In genomic region chr10:72275351-72276012, GRCh38 we compare ENCODE assay signal across 8 cellular contexts. TPM values are rescaled to one million over a fixed set of nuclear protein-coding genes. Genes with fewer than 3 reads are reported as not detected.
DNase-seq lines count a peak whose midpoint lies in the region; ATAC-seq, FAIRE-seq and TF ChIP-seq lines count a peak whose summit lies in the region.

No MANE protein-coding gene starts in this region.

- H3K4ac ChIP-seq in H1 (replicated peaks; ENCODE audit: insufficient read length, low read depth, low read length) = no peak overlapping the region

- CTCF ChIA-PET in RWPE1 (lab: Yijun Ruan, JAX) = interaction anchor here (0.6 to 3.8 kb wide), 22 partner anchors 15 to 226 kb away, joined by 3 to 29 read pairs (median 4); partner anchors contain the start of genes ANAPC16 and ASCC1
- CTCF ChIA-PET in H1 (lab: Charles Lee; ENCODE audit: partially characterized antibody) = interaction anchor here (0.6 to 6.0 kb wide), 47 partner anchors 10 to 397 kb away, joined by 3 to 91 read pairs (median 4); partner anchors contain the start of genes ANAPC16 and ASCC1

- H2BK12ac ChIP-seq in H1 (ENCODE audit: low read depth, low read length) = no peak overlapping the region

- no peak for TF ChIP-seq CTCF in RWPE1 (conservative IDR thresholded peaks at IDR 0.05; ENCODE audit: low read depth)
- no peak for TF ChIP-seq CTCF in H1 (IDR thresholded peaks at IDR 0.05; ENCODE audit: control extremely low read depth in 1 of 3, insufficient read depth in 1 of 3, low read depth in 1 of 3, low read length in 3 of 3)
- no peak for TF ChIP-seq CTCF in nephron progenitor cell (IDR thresholded peaks at IDR 0.05)

- peak overlapping the region in 1 of 4 experiments; percentile 41; a peak in 1 of 7 replicates for H3K9ac ChIP-seq in H1 (replicated peaks in 1 of 4; ENCODE audit: extremely low read depth in 1 of 4, low read depth in 3 of 4, low read length in 3 of 4)

- peaks cover 0 to 19% of the 10 kb centered on the region in 2 experiments; a peak in 3 of 4 replicates for H3K79me2 ChIP-seq in H1 (ENCODE audit: control insufficient read depth in 1 of 2, insufficient read depth in 2 of 2, low read length in 2 of 2)

- H3K4me3 Mint-ChIP-seq in nephron progenitor cell = peak overlapping the region; percentile 94

- no peak overlapping the region; the same call in 1 of the 2 replicates for H3K18ac ChIP-seq in H1 (ENCODE audit: extremely low read depth, low read length)

- peaks cover 15 to 23% of the 10 kb centered on the region in 2 experiments for H4K20me1 ChIP-seq in H1 (replicated peaks in 1 of 2; ENCODE audit: control insufficient read depth in 1 of 2, insufficient read depth in 2 of 2, low read length in 2 of 2)

- FAIRE-seq in H1 (lab: Jason Lieb, UNC) = no peak

- no peak overlapping the region for H4K8ac ChIP-seq in H1 (ENCODE audit: extremely low read depth, insufficient read depth, low read length)

- H3K4me1 ChIP-seq in H1 (replicated peaks in 1 of 4; ENCODE audit: control insufficient read depth in 3 of 4, insufficient read depth in 4 of 4, low read length in 3 of 4) = peaks cover 0 to 19% (median 15%) of the 10 kb centered on the region in 4 experiments; a peak in 6 of 7 replicates

- H3K56ac ChIP-seq in H1 (replicated peaks; ENCODE audit: insufficient read length, low read depth, low read length) = no peak overlapping the region

- peak overlapping the region; percentile 88 to 94 (median 93) for H3K4me3 ChIP-seq in H1 (ENCODE audit: extremely low read depth in 1 of 4, insufficient read depth in 2 of 4, low read depth in 3 of 4, low read length in 4 of 4)

- peaks cover 63% of the 10 kb centered on the region for H3K4me1 Mint-ChIP-seq in nephron progenitor cell

- no peak overlapping the region for H2BK20ac ChIP-seq in H1 (ENCODE audit: low read length)

- H2BK5ac ChIP-seq in H1 (ENCODE audit: low read depth, low read length) = peak overlapping the region; percentile 99; the same call in 1 of the 2 replicates

- H2BK15ac ChIP-seq in H1 (ENCODE audit: low read length) = no peak overlapping the region

- peaks cover 20% of the 10 kb centered on the region for H3K36me3 Mint-ChIP-seq in nephron progenitor cell (ENCODE audit: low read depth)

- no peak overlapping the region for H2BK120ac ChIP-seq in H1 (replicated peaks; ENCODE audit: low read depth, low read length)

- no peak overlapping the region for H3K23ac ChIP-seq in H1 (ENCODE audit: insufficient read length)

- no peaks in the 10 kb centered on the region for H3K9me3 Mint-ChIP-seq in nephron progenitor cell

- TF ChIP-seq RAD21 in H1 (IDR thresholded peaks at IDR 0.05 in 1 of 2, conservative IDR thresholded peaks at IDR 0.05 in 1 of 2; ENCODE audit: low read depth in 2 of 2, low read length in 2 of 2) = no peak

- H2AK5ac ChIP-seq in H1 (ENCODE audit: low read depth, low read length) = no peak overlapping the region

- peak overlapping the region; percentile 96 to 98 for H3K4me2 ChIP-seq in H1 (ENCODE audit: insufficient read depth in 1 of 2, low read depth in 2 of 2, low read length in 2 of 2)

- DNase-seq in NCI-H2227 (lab: John Stamatoyannopoulos, UW; ENCODE audit: unreplicated experiment) (peak; percentile 37), NCI-H2227 treated with DMSO at 0.1 percent for 48 hours (lab: John Stamatoyannopoulos, UW) (no peak), RWPE1 (ENCODE audit: low spot score) (no peak), H1 (ENCODE audit: low read depth in 1 of 2, low spot score in 2 of 2) (no peak), nephron progenitor cell (peak; percentile 39), cortex of kidney (lab: John Stamatoyannopoulos, UW) (no peak), ACHN (no peak)

- peak overlapping the region; percentile 79 for H3K27ac Mint-ChIP-seq in nephron progenitor cell

- H3K27ac ChIP-seq in RWPE1 = peak overlapping the region; percentile 100
- H3K27ac ChIP-seq in H1 (ENCODE audit: low read depth, low read length) = no peak overlapping the region

- WGBS in H1 (ENCODE audit: extremely low coverage in 1 of 2, insufficient coverage in 1 of 2, insufficient read length in 1 of 2, insufficient replicate concordance in 2 of 2, low coverage in 1 of 2, low lambda C conversion rate in 2 of 2, missing lambda C conversion rate in 1 of 2), 2 experiments = 78% methylated on average over 12 of the region's 12 CpGs; no CpG with 5 or more reads in 1 of the 2 experiments

- H3K14ac ChIP-seq in H1 (ENCODE audit: insufficient read length) = no peak overlapping the region

- no peaks in the 10 kb centered on the region for H3K27me3 ChIP-seq in H1 (replicated peaks in 1 of 4; ENCODE audit: control insufficient read depth in 3 of 4, extremely low read depth in 1 of 4, insufficient read depth in 3 of 4, low read length in 3 of 4)

- peak overlapping the region; percentile 9 for H4K5ac ChIP-seq in H1 (ENCODE audit: insufficient read length, low read depth, low read length)

- peaks cover 3 to 20% (median 10%) of the 10 kb centered on the region in 4 experiments; a peak in 7 of 8 replicates for H3K36me3 ChIP-seq in H1 (ENCODE audit: control insufficient read depth in 2 of 4, insufficient read depth in 4 of 4, low read length in 3 of 4)

- H3K9me3 ChIP-seq in H1 (ENCODE audit: insufficient read depth in 2 of 2, low read depth in 1 of 2, low read length in 1 of 2) = no peaks in the 10 kb centered on the region

- TF ChIP-seq POLR2A in H1 (IDR thresholded peaks at IDR 0.05; ENCODE audit: control extremely low read depth in 1 of 2, low read depth in 2 of 2, low read length in 2 of 2) = no peak

- no peak overlapping the region for H4K91ac ChIP-seq in H1 (replicated peaks; ENCODE audit: insufficient read length, low read length)

- H2AFZ ChIP-seq in H1 (ENCODE audit: low read length) = no peak overlapping the region

- TF ChIP-seq EP300 in H1 (IDR thresholded peaks at IDR 0.05; ENCODE audit: borderline replicate concordance in 1 of 2, low read depth in 2 of 2, low read length in 2 of 2) = no peak

- peaks cover 20% of the 10 kb centered on the region for H3K23me2 ChIP-seq in H1 (ENCODE audit: low read depth, low read length)

- no peak for ATAC-seq in HG03565 (IDR thresholded peaks at IDR 0.05; ENCODE audit: unreplicated experiment)

- H3K27me3 Mint-ChIP-seq in nephron progenitor cell (ENCODE audit: low read depth, poor library complexity) = no peaks in the 10 kb centered on the region

- in situ Hi-C loops in ACHN (cut with HindIII; ENCODE audit: low pct_ligation_motif_present, low pct_unique_long_range_greater_than_20kb, low sequenced_read_pairs) = loop anchor here (5.0 kb wide), 1 partner anchor 47 kb away; no protein-coding TSS in a partner anchor

- POLR2A ChIA-PET in RWPE1 (lab: Yijun Ruan, JAX; ENCODE audit: low non-redundant PET) = interaction anchor here (0.6 to 6.9 kb wide), 10 partner anchors 12 to 61 kb away, joined by 3 to 86 read pairs (median 8); no protein-coding TSS in a partner anchor
- POLR2A ChIA-PET in H1 (lab: Charles Lee; ENCODE audit: partially characterized antibody) = interaction anchor here (0.5 to 16.4 kb wide), 26 partner anchors 12 to 821 kb away, joined by 3 to 895 read pairs (median 6); partner anchors contain the start of genes ANAPC16, ASCC1, P4HA1 and SPOCK2

- H3K79me1 ChIP-seq in H1 (ENCODE audit: low read depth, low read length) = no peaks in the 10 kb centered on the region

TF ChIP-seq in H1, 55 proteins besides CTCF, POLR2A, EP300 and RAD21 (continues in another document):
- TF ChIP-seq E2F6 (IDR thresholded peaks at IDR 0.05) = no peak; the same call in 1 of the 2 replicates
- no peak for TF ChIP-seq CHD1 (IDR thresholded peaks at IDR 0.05; ENCODE audit: low read depth, low read length)
- TF ChIP-seq SIN3A (conservative IDR thresholded peaks at IDR 0.05 in 1 of 2, IDR thresholded peaks at IDR 0.05 in 1 of 2; ENCODE audit: low read depth in 1 of 2, low read length in 2 of 2) = no peak
- no peak for TF ChIP-seq SP4 (IDR thresholded peaks at IDR 0.05; ENCODE audit: low read length)

RNA-seq across cellular contexts. Expression of gene DDIT4, which starts 1.8 kb away (rescaled TPM):
- total RNA-seq in H1 (2021; fragmentation: NEBNext Ultra II Directional; extraction: Animal tissue kit (Norgen Biotek cat#: 25700)) = 42.1 and 47.4 TPM in 2 replicates
- 108 and 187 TPM in 2 replicates for polyA plus RNA-seq in H1 (2011; rRNA removed)
- 146 TPM for polyA plus RNA-seq in H1 (2011; cell fraction: cytosol; rRNA removed)
- 143 TPM for polyA plus RNA-seq in H1 (2011; cell fraction: nucleus; rRNA removed)
- 55.0 to 142 TPM (median 113 TPM) in 4 replicates for polyA plus RNA-seq in H1 (2012, experiment 1 of 2)
- 62.5 TPM for polyA plus RNA-seq in H1 (2012, experiment 2 of 2)
- 18.5 TPM for polyA plus RNA-seq in H1 (2013, experiment 1 of 2)
- 19.9 TPM for polyA plus RNA-seq in H1 (2013, experiment 2 of 2)
- 63.3 and 82.3 TPM in 2 replicates for polyA minus RNA-seq in H1 (2011; rRNA and poly(A)+ RNA removed)
- polyA minus RNA-seq in H1 (2011; cell fraction: cytosol; rRNA and poly(A)+ RNA removed) = 113 TPM
- 186 TPM for polyA minus RNA-seq in H1 (2011; cell fraction: nucleus; rRNA and poly(A)+ RNA removed)

RNA-seq across cellular contexts. Expression of gene ASCC1, which starts 59.4 kb away (rescaled TPM):
- 30.2 and 35.8 TPM in 2 replicates for total RNA-seq in H1 (2021; fragmentation: NEBNext Ultra II Directional; extraction: Animal tissue kit (Norgen Biotek cat#: 25700))
- polyA plus RNA-seq in H1 (2011; rRNA removed) = 13.7 and 25.6 TPM in 2 replicates
- polyA plus RNA-seq in H1 (2011; cell fraction: cytosol; rRNA removed) = 21.2 TPM
- polyA plus RNA-seq in H1 (2011; cell fraction: nucleus; rRNA removed) = 8.3 TPM
- 27.9 to 42.2 TPM (median 30.6 TPM) in 4 replicates for polyA plus RNA-seq in H1 (2012, experiment 1 of 2)
- 4.2 TPM for polyA plus RNA-seq in H1 (2012, experiment 2 of 2)
- 31.2 TPM for polyA plus RNA-seq in H1 (2013, experiment 1 of 2)
- polyA plus RNA-seq in H1 (2013, experiment 2 of 2) = 32.0 TPM
- polyA minus RNA-seq in H1 (2011; rRNA and poly(A)+ RNA removed) = 28.0 and 35.9 TPM in 2 replicates
- polyA minus RNA-seq in H1 (2011; cell fraction: cytosol; rRNA and poly(A)+ RNA removed) = 22.5 TPM
- polyA minus RNA-seq in H1 (2011; cell fraction: nucleus; rRNA and poly(A)+ RNA removed) = 27.0 TPM

RNA-seq across cellular contexts. Expression of gene ANAPC16, which starts 59.7 kb away (rescaled TPM):
- total RNA-seq in H1 (2021; fragmentation: NEBNext Ultra II Directional; extraction: Animal tissue kit (Norgen Biotek cat#: 25700)) = 56.2 and 57.4 TPM in 2 replicates
- polyA plus RNA-seq in H1 (2011; rRNA removed) = 33.6 and 53.1 TPM in 2 replicates
- polyA plus RNA-seq in H1 (2011; cell fraction: cytosol; rRNA removed) = 68.5 TPM
- polyA plus RNA-seq in H1 (2011; cell fraction: nucleus; rRNA removed) = 24.3 TPM
- 51.6 to 58.4 TPM (median 55.8 TPM) in 4 replicates for polyA plus RNA-seq in H1 (2012, experiment 1 of 2)
- polyA plus RNA-seq in H1 (2012, experiment 2 of 2) = 12.7 TPM
- 43.7 TPM for polyA plus RNA-seq in H1 (2013, experiment 1 of 2)
- polyA plus RNA-seq in H1 (2013, experiment 2 of 2) = 47.2 TPM
- 18.3 and 23.7 TPM in 2 replicates for polyA minus RNA-seq in H1 (2011; rRNA and poly(A)+ RNA removed)
- 13.5 TPM for polyA minus RNA-seq in H1 (2011; cell fraction: cytosol; rRNA and poly(A)+ RNA removed)
- 11.6 TPM for polyA minus RNA-seq in H1 (2011; cell fraction: nucleus; rRNA and poly(A)+ RNA removed)

Comparison
In these comparisons a context has a peak if more than half of its experiments do, and no peak if none do; other contexts are left out.
1. DNase-seq: peak in NCI-H2227 (single experiment) and nephron progenitor cell (single experiment); none in NCI-H2227 treated with DMSO at 0.1 percent for 48 hours (single experiment), RWPE1 (single experiment), H1 (0 of 2), cortex of kidney (single experiment) and ACHN (single experiment).